In the genomic region with DNA sequence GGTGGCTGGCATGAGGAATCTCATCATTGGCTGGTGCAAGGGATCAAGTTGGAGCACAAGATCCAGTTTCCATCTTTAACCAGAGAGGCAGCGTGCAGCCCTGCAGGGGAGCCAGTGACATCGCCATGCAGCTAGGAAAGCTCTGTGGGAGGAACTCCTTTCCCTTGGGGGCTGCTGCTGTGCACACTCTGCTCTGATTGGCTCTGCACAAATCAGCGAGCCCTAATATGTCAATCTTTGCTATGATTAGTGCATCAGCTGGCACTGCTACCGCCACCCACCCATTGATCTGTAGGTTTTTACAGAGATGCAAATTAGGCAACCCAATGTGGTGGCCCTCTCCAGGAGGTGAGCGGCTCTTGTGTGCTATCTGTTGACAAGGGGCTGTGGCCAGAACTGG, we compare ENCODE assay signal across 17 cellular contexts.
"Had no signal": no experiment of that assay in that cellular context is flagged by ENCODE, and none has a peak within 500 bp of the region (broad histone marks: within the 10 kb centered on the region; RNA-seq: fewer than 3 reads in every experiment).

No MANE protein-coding gene starts in this region.

- H3K27me3 ChIP-seq: colonic mucosa, esophagus muscularis mucosa, neural progenitor cell, ovary, sigmoid colon had no signal

- H3K36me3 ChIP-seq: colonic mucosa, esophagus muscularis mucosa, neural progenitor cell, ovary, sigmoid colon, spleen, thoracic aorta had no signal

- H3K4me1 ChIP-seq: esophagus muscularis mucosa, neural progenitor cell, sigmoid colon had no signal

- H3K4me3 ChIP-seq: colonic mucosa, esophagus muscularis mucosa, neural progenitor cell, ovary, sigmoid colon, spleen, thoracic aorta had no signal

- H3K9me3 ChIP-seq: colonic mucosa, esophagus muscularis mucosa, ovary, sigmoid colon, spleen, thoracic aorta had no signal

- ATAC-seq: left lobe of liver, WTC11 had no signal

- DNase-seq: activated CD4-positive, alpha-beta memory T cell treated with anti-CD3 and anti-CD28 coated beads, Interleukin-2, amount 10 ng/mL, durations not matched to agents 7 days and 5 days; activated CD4-positive, alpha-beta T cell treated with anti-CD3 and anti-CD28 coated beads for 4 hours; activated gamma-delta T cell; activated T-cell treated with anti-CD3 and anti-CD28 coated beads, Interleukin-2, amount 50 U/mL, for 48 hours; amniotic stem cell; central memory CD4-positive, alpha-beta T cell; colonic mucosa; effector CD4-positive, alpha-beta T cell; hippocampal formation; ovary; sigmoid colon; spleen had no signal

- H3K27ac ChIP-seq: colonic mucosa, esophagus muscularis mucosa, neural progenitor cell, ovary, sigmoid colon, spleen, thoracic aorta had no signal
